In the genomic region with DNA sequence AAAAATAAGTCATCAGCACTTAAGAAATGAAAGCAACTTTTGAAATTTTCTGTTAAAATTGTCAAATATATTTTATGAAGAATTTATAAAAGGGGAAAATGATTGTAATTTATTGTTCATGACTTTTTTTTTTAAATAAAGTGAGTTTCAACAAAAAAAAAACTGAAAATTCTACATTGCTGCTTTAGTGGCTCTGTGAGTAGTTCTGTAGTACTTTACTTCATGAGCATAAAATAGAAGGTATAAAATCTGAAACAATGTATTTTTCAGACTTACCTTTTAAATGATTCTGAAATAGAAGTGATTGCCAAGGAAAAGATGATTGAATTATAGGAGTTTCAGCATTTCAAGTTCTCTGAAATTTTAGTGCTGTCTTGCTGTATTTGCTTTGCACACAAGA, we compare ENCODE assay signal across 19 cellular contexts. TPM values are rescaled to one million over a fixed set of nuclear protein-coding genes. Genes with fewer than 3 reads are reported as not detected.
DNase-seq lines count a peak whose midpoint lies in the region; ATAC-seq and TF ChIP-seq lines count a peak whose summit lies in the region.
"Had no signal": no experiment of that assay in that cellular context is flagged by ENCODE, and none has a peak within 500 bp of the region (broad histone marks: within the 10 kb centered on the region; RNA-seq: fewer than 3 reads in every experiment).

No MANE protein-coding gene starts in this region.

- no peak overlapping the region for H3K4me3 Mint-ChIP-seq in activated naive CD4-positive, alpha-beta T cell treated with anti-CD3 and anti-CD28 coated beads, Interleukin-2, amount 10 ng/mL, durations not matched to agents 7 days and 5 days
- H3K4me3 Mint-ChIP-seq in WTC11 = no peak overlapping the region
- H3K4me3 Mint-ChIP-seq: stimulated activated memory B cell treated with anti-CD40 and anti-IgM and Interleukin-4, amounts not matched to agents 10 μg/mL and 1 μg/mL and 100 μg/mL, for 72 hours had no signal

- no peaks in the 10 kb centered on the region for H3K9me2 ChIP-seq in PC-3 (replicated peaks; ENCODE audit: low read length)

- H3K27ac ChIP-seq in PC-3 (ENCODE audit: low read length) = peak overlapping the region; percentile 94
- peak overlapping the region; percentile 97 for H3K27ac ChIP-seq in colonic mucosa
- peak overlapping the region; percentile 89 to 95 (median 92) for H3K27ac ChIP-seq in transverse colon
- H3K27ac ChIP-seq: cardiac muscle cell had no signal

- peak overlapping the region; percentile 99 for H3K27ac Mint-ChIP-seq in activated naive CD4-positive, alpha-beta T cell treated with anti-CD3 and anti-CD28 coated beads, Interleukin-2, amount 10 ng/mL, durations not matched to agents 7 days and 5 days
- H3K27ac Mint-ChIP-seq in WTC11 = no peak overlapping the region
- H3K27ac Mint-ChIP-seq: progenitor cell of endocrine pancreas had no signal

- TF ChIP-seq CTCF in PC-3 (conservative IDR thresholded peaks at IDR 0.05; ENCODE audit: low read depth, low read length) (no peak), colonic mucosa (IDR thresholded peaks at IDR 0.05) (no peak), transverse colon (IDR thresholded peaks at IDR 0.05) (no peak), WTC11 (IDR thresholded peaks at IDR 0.05) (no peak)

- peaks cover 29% of the 10 kb centered on the region for H3K79me2 ChIP-seq in PC-3 (ENCODE audit: low read length)

- ATAC-seq in PC-3 = no peak
- ATAC-seq in WTC11 = no peak
- ATAC-seq in GM18867 (IDR thresholded peaks at IDR 0.05; ENCODE audit: unreplicated experiment) = no peak
- ATAC-seq: HCT116; stimulated activated memory B cell treated with anti-CD40 and anti-IgM and Interleukin-4, amounts not matched to agents 10 μg/mL and 1 μg/mL and 100 μg/mL, for 72 hours had no signal

- in situ Hi-C loops in transverse colon (cut with MboI; ENCODE audit: low pct_ligation_motif_present in 1 of 4, low pct_unique_long_range_greater_than_20kb in 1 of 4, low sequenced_read_pairs in 3 of 4) = loop anchor here in 1 of 4 donors (25.0 kb wide), 1 partner anchor 88 kb away; a partner anchor contains a TSS

- no peaks in the 10 kb centered on the region for H3K27me3 Mint-ChIP-seq in activated naive CD4-positive, alpha-beta T cell treated with anti-CD3 and anti-CD28 coated beads, Interleukin-2, amount 10 ng/mL, durations not matched to agents 7 days and 5 days
- no peaks in the 10 kb centered on the region for H3K27me3 Mint-ChIP-seq in WTC11 (ENCODE audit: low read depth)
- H3K27me3 Mint-ChIP-seq: naive B cell had no signal

- H3K4me1 Mint-ChIP-seq in activated naive CD4-positive, alpha-beta T cell treated with anti-CD3 and anti-CD28 coated beads, Interleukin-2, amount 10 ng/mL, durations not matched to agents 7 days and 5 days = peaks cover 65% of the 10 kb centered on the region
- peaks cover 12% of the 10 kb centered on the region for H3K4me1 Mint-ChIP-seq in WTC11

- CTCF ChIA-PET in activated naive CD4-positive, alpha-beta T cell treated with anti-CD3 and anti-CD28 coated beads, Interleukin-2, amount 10 ng/mL, durations not matched to agents 7 days and 5 days (lab: Charles Lee) = interaction anchor here (1.3 to 5.2 kb wide), 2 partner anchors 14 to 19 kb away, joined by 3 to 48 read pairs; no protein-coding TSS in a partner anchor
- CTCF ChIA-PET in PC-3 (lab: Charles Lee) (interaction anchor here (1.5 kb wide), 1 partner anchor 20 kb away, joined by 5 read pairs; no protein-coding TSS in a partner anchor), WTC11 (lab: Charles Lee) (interaction anchor here (4.2 kb wide), 1 partner anchor 20 kb away, joined by 31 read pairs; no protein-coding TSS in a partner anchor)

- H3K4me1 ChIP-seq in PC-3 (ENCODE audit: insufficient read depth, low read length) = peaks cover 69% of the 10 kb centered on the region
- H3K4me1 ChIP-seq in colonic mucosa = no peaks in the 10 kb centered on the region
- H3K4me1 ChIP-seq in transverse colon = peaks cover 12 to 82% (median 49%) of the 10 kb centered on the region in 4 donors

- H3K36me3 ChIP-seq in PC-3 (ENCODE audit: low read depth, low read length) = no peaks in the 10 kb centered on the region
- no peaks in the 10 kb centered on the region for H3K36me3 ChIP-seq in colonic mucosa
- H3K36me3 ChIP-seq in transverse colon = no peaks in the 10 kb centered on the region

- H4K20me1 ChIP-seq in PC-3 (ENCODE audit: low read length) = no peaks in the 10 kb centered on the region

- no peaks in the 10 kb centered on the region for H3K9me3 Mint-ChIP-seq in activated naive CD4-positive, alpha-beta T cell treated with anti-CD3 and anti-CD28 coated beads, Interleukin-2, amount 10 ng/mL, durations not matched to agents 7 days and 5 days
- no peaks in the 10 kb centered on the region for H3K9me3 Mint-ChIP-seq in WTC11
- H3K9me3 Mint-ChIP-seq: naive B cell; stimulated activated memory B cell treated with anti-CD40 and anti-IgM and Interleukin-4, amounts not matched to agents 10 μg/mL and 1 μg/mL and 100 μg/mL, for 72 hours had no signal

- peaks cover 33% of the 10 kb centered on the region for H3K36me3 Mint-ChIP-seq in activated naive CD4-positive, alpha-beta T cell treated with anti-CD3 and anti-CD28 coated beads, Interleukin-2, amount 10 ng/mL, durations not matched to agents 7 days and 5 days
- 0 out of 2 replicates have a peak, but pooled peaks cover 3% of the 10 kb centered on the region for H3K36me3 Mint-ChIP-seq in WTC11
- H3K36me3 Mint-ChIP-seq: naive B cell had no signal

- H3K27me3 ChIP-seq in PC-3 (ENCODE audit: low read length) (no peaks in the 10 kb centered on the region), colonic mucosa (no peaks in the 10 kb centered on the region), transverse colon (no peaks in the 10 kb centered on the region)
- H3K27me3 ChIP-seq: cardiac muscle cell had no signal

- no TSS peak for BruUV-seq in PC-3 (replicated peaks; lab: Mats Ljungman, UMichigan)

- H3K4me3 ChIP-seq in PC-3 (ENCODE audit: low read length) (no peak overlapping the region), colonic mucosa (no peak overlapping the region), transverse colon (no peak overlapping the region)
- H3K4me3 ChIP-seq: cardiac muscle cell, left ventricle myocardium inferior, smooth muscle cell had no signal

- no peak for TF ChIP-seq EP300 in transverse colon (IDR thresholded peaks at IDR 0.05; ENCODE audit: low read depth)

- H3K9me3 ChIP-seq in PC-3 (ENCODE audit: low read length) (no peaks in the 10 kb centered on the region), colonic mucosa (no peaks in the 10 kb centered on the region), transverse colon (no peaks in the 10 kb centered on the region)
- H3K9me3 ChIP-seq: left ventricle myocardium inferior had no signal

- H3K9ac ChIP-seq in PC-3 (ENCODE audit: low read length) = peak overlapping the region; percentile 53
- peak overlapping the region in 1 of 2 donors; percentile 43 for H3K9ac ChIP-seq in colonic mucosa (ENCODE audit: low read depth in 2 of 2, low read length in 2 of 2)

- no peak for TF ChIP-seq POLR2A in transverse colon (IDR thresholded peaks at IDR 0.05)

- no peak for DNase-seq in activated naive CD4-positive, alpha-beta T cell treated with anti-CD3 and anti-CD28 coated beads, Interleukin-2, amount 10 ng/mL, durations not matched to agents 7 days and 5 days
- DNase-seq in activated naive CD4-positive, alpha-beta T cell treated with Interleukin-2 at 50 U/mL for 16 hours = no peak
- DNase-seq in PC-3 = no peak
- no peak for DNase-seq in colonic mucosa
- DNase-seq in transverse colon = no peak
- no peak for DNase-seq in WTC11 (ENCODE audit: low spot score)
- DNase-seq in stimulated activated CD4-positive, alpha-beta T cell treated with anti-CD3 and anti-CD28 coated beads, Interleukin-4, amount 100 ng/mL, for 1 hour = no peak
- DNase-seq: DMS 273 treated with DMSO at 0.1 percent for 48 hours; effector CD8-positive, alpha-beta T cell; left ventricle myocardium inferior; naive B cell; SHP77 had no signal

- H3K4me2 ChIP-seq in PC-3 (ENCODE audit: low read length) = peak overlapping the region; percentile 76
- H3K4me2 ChIP-seq: smooth muscle cell had no signal

- intact Hi-C loops in PC-3 (cut with micrococcal nuclease) (no loop called here), colonic mucosa (cut with DNase I) (no loop called here), transverse colon (cut with DNase I; ENCODE audit: low total_unique reads) (no loop called here)

- POLR2A ChIA-PET in PC-3 (lab: Charles Lee; ENCODE audit: unreplicated experiment) = interaction anchor here (0.7 kb wide), 1 partner anchor 250 kb away, joined by 3 read pairs; no protein-coding TSS in a partner anchor
- POLR2A ChIA-PET in WTC11 (lab: Charles Lee) = no interaction called here

- H2AFZ ChIP-seq in PC-3 (ENCODE audit: low read length) = no peak overlapping the region

- peaks cover 17% of the 10 kb centered on the region for H3F3A ChIP-seq in PC-3 (ENCODE audit: low read length, unreplicated experiment)

TF ChIP-seq in WTC11, 78 proteins besides CTCF, POLR2A, EP300 and RAD21 (continues in another document):
- TF ChIP-seq, protein P1, sequence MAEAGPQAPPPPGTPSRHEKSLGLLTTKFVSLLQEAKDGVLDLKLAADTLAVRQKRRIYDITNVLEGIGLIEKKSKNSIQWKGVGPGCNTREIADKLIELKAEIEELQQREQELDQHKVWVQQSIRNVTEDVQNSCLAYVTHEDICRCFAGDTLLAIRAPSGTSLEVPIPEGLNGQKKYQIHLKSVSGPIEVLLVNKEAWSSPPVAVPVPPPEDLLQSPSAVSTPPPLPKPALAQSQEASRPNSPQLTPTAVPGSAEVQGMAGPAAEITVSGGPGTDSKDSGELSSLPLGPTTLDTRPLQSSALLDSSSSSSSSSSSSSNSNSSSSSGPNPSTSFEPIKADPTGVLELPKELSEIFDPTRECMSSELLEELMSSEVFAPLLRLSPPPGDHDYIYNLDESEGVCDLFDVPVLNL (CRISPR knock-in tag; IDR thresholded peaks at IDR 0.05; ENCODE audit: borderline replicate concordance, low read depth) = no peak
- TF ChIP-seq ZNF232 (CRISPR knock-in tag; IDR thresholded peaks at IDR 0.05) = no peak
- TF ChIP-seq RORB (CRISPR knock-in tag; IDR thresholded peaks at IDR 0.05) = no peak
- TF ChIP-seq NR1H2 (CRISPR knock-in tag; IDR thresholded peaks at IDR 0.05) = no peak

RNA-seq across cellular contexts. Expression of a gene that starts 13.8 kb away (rescaled TPM):
- 4.1 and 5.2 TPM in 2 replicates for total RNA-seq in PC-3 (2014; rRNA removed)
- total RNA-seq in colonic mucosa = 10 to 100 TPM; 12.5 to 14.8 TPM
- total RNA-seq in transverse colon = 10 to 100 TPM in 2 of 4 donors, 1 to 10 TPM in 2; 4.0 to 15.6 (median 9.8) TPM
- total RNA-seq in WTC11 (2021) = 4.0 to 5.5 TPM (median 4.3 TPM) in 3 replicates

RNA-seq across cellular contexts. Expression of a gene that starts 33.5 kb away (rescaled TPM):
- total RNA-seq in PC-3 (2014; rRNA removed) (not detected in 2 replicates), colonic mucosa (1 to 10 TPM in 1 of 2 donors, under 1 TPM in 1; 0.57 to 1.1 TPM), transverse colon (1 to 10 TPM in 3 of 4 donors, under 1 TPM in 1; 0.82 to 9.4 (median 2.9) TPM), WTC11 (2021) (0.37 to 0.55 TPM (median 0.53 TPM) in 3 replicates)
- total RNA-seq: smooth muscle cell had no signal

RNA-seq across cellular contexts. Expression of a gene that starts 43.4 kb away (rescaled TPM):
- total RNA-seq in PC-3 (2014; rRNA removed) (not detected in 2 replicates), colonic mucosa (not detected), transverse colon (not detected), WTC11 (2021) (not detected in 3 replicates)
- total RNA-seq: cardiac muscle cell, left ventricle myocardium inferior, progenitor cell of endocrine pancreas, smooth muscle cell, ureter had no signal

RNA-seq across cellular contexts. Expression of a gene that starts 44.3 kb away (rescaled TPM):
- total RNA-seq in PC-3 (2014; rRNA removed) (155 and 165 TPM in 2 replicates), colonic mucosa (10 to 100 TPM; 22.0 to 47.7 TPM), transverse colon (10 to 100 TPM in 3 of 4 donors, not detected in 1; 18.7 to 27.2 (median 26.9) TPM), WTC11 (2021) (39.6 to 49.1 TPM (median 43.3 TPM) in 3 replicates)

RNA-seq across cellular contexts. Expression of a gene that starts 46.2 kb away (rescaled TPM):
- total RNA-seq in PC-3 (2014; rRNA removed) (not detected in 2 replicates), colonic mucosa (not detected), transverse colon (not detected), WTC11 (2021) (not detected in 3 replicates)
- total RNA-seq: cardiac muscle cell, left ventricle myocardium inferior, progenitor cell of endocrine pancreas, smooth muscle cell, ureter had no signal
